8 cellular contexts compared by ENCODE assay signal in the genomic region with DNA sequence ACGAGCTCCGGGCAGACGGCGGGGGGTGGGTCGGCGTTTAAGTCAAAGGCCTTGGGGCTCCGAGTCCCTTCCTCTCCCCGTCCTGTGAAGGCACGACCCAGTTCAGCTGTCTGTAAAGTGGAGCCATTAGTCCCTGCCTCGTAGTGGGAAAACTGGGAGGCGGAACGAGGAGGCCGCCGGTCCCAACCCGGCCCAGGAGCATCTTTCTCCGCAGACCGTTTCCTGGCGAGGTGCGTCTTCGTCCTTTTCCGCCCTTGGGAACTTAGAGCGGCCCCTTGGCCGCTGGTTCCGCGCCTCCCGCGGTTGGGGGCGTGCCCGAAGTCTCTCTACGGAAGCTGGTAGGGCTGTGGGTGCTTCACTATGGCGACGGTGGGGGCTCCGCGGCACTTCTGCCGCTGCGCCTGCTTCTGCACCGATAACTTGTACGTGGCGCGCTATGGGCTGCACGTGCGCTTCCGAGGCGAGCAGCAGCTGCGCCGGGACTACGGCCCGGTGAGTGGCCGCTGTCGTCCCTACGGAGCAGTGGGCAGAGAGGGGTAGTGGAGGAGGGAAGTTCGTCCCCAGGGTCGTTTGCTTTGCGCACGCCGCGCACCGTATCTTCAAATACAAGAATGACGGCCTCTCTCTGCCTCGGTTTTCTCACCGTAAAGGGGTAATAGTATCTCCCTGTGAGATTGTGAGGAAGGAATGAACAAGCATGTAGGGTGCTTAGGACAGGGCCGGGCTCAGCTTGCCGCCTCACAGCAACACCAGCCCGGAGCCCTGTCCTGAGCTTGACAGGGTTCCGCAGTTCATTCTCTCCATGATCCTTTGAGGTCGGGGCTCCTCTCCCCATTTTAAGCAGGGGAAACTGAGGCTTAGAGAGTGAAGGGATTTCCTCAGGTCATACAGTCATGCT. TPM values are rescaled to one million over a fixed set of nuclear protein-coding genes. Genes with fewer than 3 reads are reported as not detected.
DNase-seq lines count a peak whose midpoint lies in the region; ATAC-seq, FAIRE-seq and TF ChIP-seq lines count a peak whose summit lies in the region.

A gene (plus strand): TSS at position 353 of the 898 bp plus-strand sequence. CDS start 8 bp downstream, at position 361.

- DNase-seq in AG09319 (ENCODE audit: extremely low read depth, low read depth) (peak; percentile 65), NCI-H345 treated with DMSO at 0.1 percent for 48 hours (lab: John Stamatoyannopoulos, UW; ENCODE audit: unreplicated experiment) (peak; percentile 84), keratinocyte (ENCODE audit: low read depth, low spot score) (no peak)
- peak; percentile 88 for DNase-seq in activated CD4-positive, CD25-positive, alpha-beta regulatory T cell treated with anti-CD3 and anti-CD28 coated beads, Interleukin-2, amount 50 U/mL, for 16 hours (ENCODE audit: low read depth, low spot score)
- peak; percentile 92 for DNase-seq in central memory CD4-positive, alpha-beta T cell
- peak; percentile 85 to 92 (median 90) for DNase-seq in stimulated activated CD4-positive, alpha-beta T cell treated with anti-CD3 and anti-CD28 coated beads, Interleukin-12 subunit alpha, Interleukin-12 subunit beta, amount 100 ng/mL, for 48 hours (ENCODE audit: low read depth in 2 of 3, low spot score in 1 of 3)

- no peaks in the 10 kb centered on the region for H3K9me3 ChIP-seq in keratinocyte (ENCODE audit: control insufficient read depth, low read depth, low read length)

- TF ChIP-seq CTCF in AG09319 (IDR thresholded peaks at IDR 0.05; ENCODE audit: low read depth, low read length) (no peak), keratinocyte (optimal IDR thresholded peaks at IDR 0.05 in 1 of 3, IDR thresholded peaks at IDR 0.05 in 1 of 3, conservative IDR thresholded peaks at IDR 0.05 in 1 of 3; ENCODE audit: extremely low read depth in 1 of 3, insufficient read depth in 2 of 3, low read length in 3 of 3) (no peak)

- no peaks in the 10 kb centered on the region for H4K20me1 ChIP-seq in keratinocyte (ENCODE audit: control insufficient read depth, extremely low read depth, insufficient read depth, low read length)

- peak within 1 kb of the TSS; percentile 91 for H3K4me2 ChIP-seq in keratinocyte (ENCODE audit: control insufficient read depth, extremely low read depth, insufficient read depth, low read depth, low read length)

- no peak for FAIRE-seq in keratinocyte (lab: Jason Lieb, UNC)

- H3K27ac ChIP-seq in keratinocyte (ENCODE audit: control insufficient read depth, insufficient read depth, low read length) = peak within 1 kb of the TSS; percentile 94

- H3K36me3 ChIP-seq in keratinocyte (ENCODE audit: control insufficient read depth in 2 of 2, extremely low read depth in 1 of 2, insufficient read depth in 2 of 2, low read length in 2 of 2) = peaks cover 2 to 11% of the 10 kb centered on the region in 2 experiments

- H3K79me2 ChIP-seq in keratinocyte (ENCODE audit: control insufficient read depth, insufficient read depth, low read length) = peaks cover 23% of the 10 kb centered on the region

- peaks cover 22% of the 10 kb centered on the region for H3K4me1 ChIP-seq in keratinocyte (ENCODE audit: control insufficient read depth, extremely low read depth, insufficient read depth, low read length)

- no peaks in the 10 kb centered on the region for H3K27me3 ChIP-seq in keratinocyte (ENCODE audit: control insufficient read depth, extremely low read depth, insufficient read depth, low read length)

- ATAC-seq in GM19035 (IDR thresholded peaks at IDR 0.05; ENCODE audit: unreplicated experiment) = peak; percentile 77
- ATAC-seq in HG03342 (IDR thresholded peaks at IDR 0.05; ENCODE audit: unreplicated experiment) = peak; percentile 71

- H3K4me3 ChIP-seq in keratinocyte (ENCODE audit: control insufficient read depth in 2 of 3, extremely low read depth in 1 of 3, insufficient read depth in 2 of 3, low read depth in 1 of 3, low read length in 3 of 3) = peak within 1 kb of the TSS; percentile 88 to 92 (median 89)

- dilution Hi-C loops in keratinocyte (cut with MboI; ENCODE audit: extremely low pct_ligation_motif_present, low sequenced_read_pairs) = no loop called here

- H3K9me1 ChIP-seq in keratinocyte (ENCODE audit: control insufficient read depth, extremely low read depth, insufficient read depth, low read length) = no peaks in the 10 kb centered on the region

- H3K9ac ChIP-seq in keratinocyte (ENCODE audit: control insufficient read depth, extremely low read depth, insufficient read depth, low read length) = peak within 1 kb of the TSS; percentile 94

- peak within 1 kb of the TSS; percentile 95 for H2AFZ ChIP-seq in keratinocyte (ENCODE audit: control insufficient read depth, low read length)

RNA-seq across cellular contexts. Expression of the gene that starts here (rescaled TPM):
- polyA plus RNA-seq in keratinocyte = 6.9 to 14.1 TPM (median 7.9 TPM) in 3 replicates
- 3.3 TPM for polyA plus RNA-seq in keratinocyte (2011; ENCODE audit: low read depth)
- 4.9 and 11.3 TPM in 2 replicates for polyA plus RNA-seq in keratinocyte (2011; cell fraction: cytosol; rRNA removed)
- 29.9 and 39.0 TPM in 2 replicates for polyA plus RNA-seq in keratinocyte (2011; cell fraction: nucleus; rRNA removed)
- polyA plus RNA-seq in keratinocyte (2012; ENCODE audit: low replicate concordance) = 7.6 and 8.2 TPM in 2 replicates
- 4.7 to 14.6 TPM (median 5.5 TPM) in 3 replicates for polyA minus RNA-seq in keratinocyte
- polyA minus RNA-seq in keratinocyte (2011; cell fraction: cytosol; rRNA and poly(A)+ RNA removed) = 16.3 TPM
- polyA minus RNA-seq in keratinocyte (2011; cell fraction: nucleus; rRNA and poly(A)+ RNA removed) = 4.9 and 8.8 TPM in 2 replicates
